In genomic region chr10:99521474-99522077, GRCh38 we compare ENCODE assay signal across 19 cellular contexts. TPM values are rescaled to one million over a fixed set of nuclear protein-coding genes. Genes with fewer than 3 reads are reported as not detected.
DNase-seq lines count a peak whose midpoint lies in the region; ATAC-seq and TF ChIP-seq lines count a peak whose summit lies in the region.
"Had no signal": no experiment of that assay in that cellular context is flagged by ENCODE, and none has a peak within 500 bp of the region (broad histone marks: within the 10 kb centered on the region; RNA-seq: fewer than 3 reads in every experiment).

No MANE protein-coding gene starts in this region.

- DNase-seq in Peyer's patch: no peak
- DNase-seq in nephron progenitor cell: peak; percentile 61
- peak; percentile 66 for DNase-seq in upper lobe of right lung
- DNase-seq in T-helper 2 cell: no peak
- no peak for DNase-seq in NCI-H345 (lab: John Stamatoyannopoulos, UW)
- DNase-seq: CD4-positive, alpha-beta memory T cell; DND-41; left lung; NCI-H1092; NCI-H2029 treated with DMSO at 0.1 percent for 48 hours; nucleus accumbens; right lobe of liver; WERI-Rb-1 had no signal

- H3K4me3 ChIP-seq in Peyer's patch (peak overlapping the region in 1 of 4 donors; percentile 41), iPS-18a (ENCODE audit: low read length) (peak overlapping the region; percentile 19), upper lobe of right lung (no peak overlapping the region)
- H3K4me3 ChIP-seq: left lung, right lobe of liver had no signal

- no peak overlapping the region for H3K4me3 Mint-ChIP-seq in nephron progenitor cell
- H3K4me3 Mint-ChIP-seq: CD4-positive, alpha-beta memory T cell; dendritic cell treated with granulocyte-macrophage colony-stimulating factor and Interleukin-4, amounts not matched to agents 40 ng/mL and 50 ng/mL, for 4 days; stimulated activated effector memory CD8-positive, alpha-beta T cell treated with anti-CD3 and anti-CD28 coated beads, Interleukin-12 subunit alpha, Interleukin-12 subunit beta, amount 100 ng/mL, for 72 hours; T-helper 2 cell treated with Interferon-gamma antibody and Interleukin-4, amounts not matched to agents 5 μg/mL and 100 μg/mL, for 36 hours had no signal

- H3K4me1 ChIP-seq in Peyer's patch: peaks cover 0 to 52% (median 0%) of the 10 kb centered on the region in 4 donors
- peaks cover 19% of the 10 kb centered on the region for H3K4me1 ChIP-seq in iPS-18a (ENCODE audit: control insufficient read depth, low read depth, low read length)
- peaks cover 7% of the 10 kb centered on the region for H3K4me1 ChIP-seq in upper lobe of right lung
- H3K4me1 ChIP-seq: right lobe of liver had no signal

- ATAC-seq in upper lobe of right lung: no peak
- no peak for ATAC-seq in GM18502 (IDR thresholded peaks at IDR 0.05; ENCODE audit: poor library complexity, unreplicated experiment)
- ATAC-seq: left lung; stimulated activated effector memory CD8-positive, alpha-beta T cell treated with anti-CD3 and anti-CD28 coated beads, Interleukin-12 subunit alpha, Interleukin-12 subunit beta, amount 100 ng/mL, for 72 hours had no signal

- H3K27ac ChIP-seq in Peyer's patch: peak overlapping the region; percentile 52 to 92 (median 72)
- H3K27ac ChIP-seq in iPS-18a (ENCODE audit: low read length): no peak overlapping the region
- H3K27ac ChIP-seq in upper lobe of right lung: no peak overlapping the region
- H3K27ac ChIP-seq: left lung, right lobe of liver, WERI-Rb-1 had no signal

- peaks cover 53% of the 10 kb centered on the region for H3K4me1 Mint-ChIP-seq in nephron progenitor cell

- H3K27me3 Mint-ChIP-seq in nephron progenitor cell (ENCODE audit: low read depth, poor library complexity): peaks cover 100% of the 10 kb centered on the region

- H3K9me3 ChIP-seq in Peyer's patch: peaks cover 0 to 4% (median 0%) of the 10 kb centered on the region in 4 donors
- H3K9me3 ChIP-seq in iPS-18a (ENCODE audit: control insufficient read depth, low read depth, low read length): no peaks in the 10 kb centered on the region
- no peaks in the 10 kb centered on the region for H3K9me3 ChIP-seq in upper lobe of right lung
- H3K9me3 ChIP-seq: left lung, right lobe of liver had no signal

- H3K9ac ChIP-seq in iPS-18a (ENCODE audit: low read length): no peak overlapping the region

- H3K36me3 ChIP-seq in Peyer's patch (no peaks in the 10 kb centered on the region), iPS-18a (ENCODE audit: control insufficient read depth, low read depth, low read length) (no peaks in the 10 kb centered on the region), upper lobe of right lung (no peaks in the 10 kb centered on the region)
- H3K36me3 ChIP-seq: left lung, right lobe of liver, WERI-Rb-1 had no signal

- no peak overlapping the region for H3K27ac Mint-ChIP-seq in nephron progenitor cell
- H3K27ac Mint-ChIP-seq: CD4-positive, alpha-beta memory T cell; dendritic cell treated with granulocyte-macrophage colony-stimulating factor and Interleukin-4, amounts not matched to agents 40 ng/mL and 50 ng/mL, for 4 days; stimulated activated effector memory CD8-positive, alpha-beta T cell treated with anti-CD3 and anti-CD28 coated beads, Interleukin-12 subunit alpha, Interleukin-12 subunit beta, amount 100 ng/mL, for 72 hours; T-helper 2 cell treated with Interferon-gamma antibody and Interleukin-4, amounts not matched to agents 5 μg/mL and 100 μg/mL, for 36 hours had no signal

- TF ChIP-seq POLR2A in Peyer's patch (IDR thresholded peaks at IDR 0.05): no peak

- no peak for TF ChIP-seq CTCF in Peyer's patch (IDR thresholded peaks at IDR 0.05)
- TF ChIP-seq CTCF in nephron progenitor cell (IDR thresholded peaks at IDR 0.05): no peak
- no peak for TF ChIP-seq CTCF in upper lobe of right lung (IDR thresholded peaks at IDR 0.05)

- intact Hi-C loops in upper lobe of right lung (cut with DNase I): no loop called here

- H3K9me3 Mint-ChIP-seq in nephron progenitor cell: no peaks in the 10 kb centered on the region
- H3K9me3 Mint-ChIP-seq: CD4-positive, alpha-beta memory T cell; dendritic cell treated with granulocyte-macrophage colony-stimulating factor and Interleukin-4, amounts not matched to agents 40 ng/mL and 50 ng/mL, for 4 days; stimulated activated effector memory CD8-positive, alpha-beta T cell treated with anti-CD3 and anti-CD28 coated beads, Interleukin-12 subunit alpha, Interleukin-12 subunit beta, amount 100 ng/mL, for 72 hours; T-helper 2 cell treated with Interferon-gamma antibody and Interleukin-4, amounts not matched to agents 5 μg/mL and 100 μg/mL, for 36 hours had no signal

- peaks cover 0 to 5% of the 10 kb centered on the region in 2 donors for H3K27me3 ChIP-seq in Peyer's patch
- peaks cover 100% of the 10 kb centered on the region for H3K27me3 ChIP-seq in iPS-18a (ENCODE audit: control insufficient read depth, insufficient read depth, low read length)
- peaks cover 96% of the 10 kb centered on the region for H3K27me3 ChIP-seq in upper lobe of right lung

- H3K36me3 Mint-ChIP-seq in nephron progenitor cell (ENCODE audit: low read depth): no peaks in the 10 kb centered on the region
- H3K36me3 Mint-ChIP-seq: CD4-positive, alpha-beta memory T cell; stimulated activated effector memory CD8-positive, alpha-beta T cell treated with anti-CD3 and anti-CD28 coated beads, Interleukin-12 subunit alpha, Interleukin-12 subunit beta, amount 100 ng/mL, for 72 hours had no signal

RNA-seq across cellular contexts. Expression of gene NKX2-3, which starts 11.2 kb away (rescaled TPM):
- total RNA-seq in Peyer's patch: 10 to 100 TPM in 2 of 4 donors, 1 to 10 TPM in 2; 4.9 to 19.0 (median 8.7) TPM
- total RNA-seq in upper lobe of right lung: 0.26 TPM
- total RNA-seq: bronchial epithelial cell; CD4-positive, alpha-beta memory T cell; left lung had no signal

Comparison
In these comparisons a context has a peak if more than half of its experiments do, and no peak if none do; other contexts are left out.
1. DNase-seq: peak in nephron progenitor cell (single experiment) and upper lobe of right lung (single experiment); none in Peyer's patch (0 of 3), T-helper 2 cell (0 of 5) and NCI-H345 (single experiment).
2. H3K27ac ChIP-seq: peak in Peyer's patch (4 of 4); none in iPS-18a (single experiment) and upper lobe of right lung (single experiment).